In genomic region chr3:51995346-51996156, GRCh38 we compare ENCODE assay signal across 8 cellular contexts. TPM values are rescaled to one million over a fixed set of nuclear protein-coding genes. Genes with fewer than 3 reads are reported as not detected.
A peak's percentile ranks its signal among the peaks of the same experiment; 100 is the strongest.
DNase-seq lines count a peak whose midpoint lies in the region; ATAC-seq and TF ChIP-seq lines count a peak whose summit lies in the region.

TSS of gene RPL29 (minus strand) at chr3:51995895. CDS start at chr3:51995461, 434 bp downstream.

- H3K9me3 Mint-ChIP-seq in activated T-cell treated with anti-CD3 and anti-CD28 coated beads, Interleukin-2, amount 50 U/mL, for 72 hours = no peaks in the 10 kb centered on the region
- peaks cover 0 to 2% (median 0%) of the 10 kb centered on the region in 7 donors for H3K9me3 Mint-ChIP-seq in naive B cell
- no peaks in the 10 kb centered on the region for H3K9me3 Mint-ChIP-seq in stimulated activated effector memory CD8-positive, alpha-beta T cell treated with anti-CD3 and anti-CD28 coated beads, Interleukin-12 subunit alpha, Interleukin-12 subunit beta, amount 100 ng/mL, for 72 hours

- peaks cover 16 to 20% of the 10 kb centered on the region in 2 donors for H3K36me3 Mint-ChIP-seq in activated T-cell treated with anti-CD3 and anti-CD28 coated beads, Interleukin-2, amount 50 U/mL, for 72 hours (ENCODE audit: insufficient read depth in 2 of 2)
- peaks cover 0 to 7% of the 10 kb centered on the region in 2 donors for H3K36me3 Mint-ChIP-seq in naive B cell
- H3K36me3 Mint-ChIP-seq in stimulated activated effector memory CD8-positive, alpha-beta T cell treated with anti-CD3 and anti-CD28 coated beads, Interleukin-12 subunit alpha, Interleukin-12 subunit beta, amount 100 ng/mL, for 72 hours = peaks cover 52% of the 10 kb centered on the region

- intact Hi-C loops in esophagus squamous epithelium (cut with DNase I) = no loop called here

- H3K9me3 ChIP-seq in KOPT-K1 (ENCODE audit: insufficient read depth, low read length, poor library complexity, severe bottlenecking) = no peaks in the 10 kb centered on the region
- no peaks in the 10 kb centered on the region for H3K9me3 ChIP-seq in esophagus squamous epithelium

- H3K27me3 ChIP-seq in esophagus squamous epithelium = peaks cover 0 to 7% (median 0%) of the 10 kb centered on the region in 4 donors

- H3K4me1 ChIP-seq in esophagus squamous epithelium = peaks cover 9 to 59% (median 25%) of the 10 kb centered on the region in 3 donors

- peak within 1 kb of the TSS; percentile 98 for H3K27ac Mint-ChIP-seq in activated T-cell treated with anti-CD3 and anti-CD28 coated beads, Interleukin-2, amount 50 U/mL, for 72 hours
- H3K27ac Mint-ChIP-seq in naive B cell = peak within 1 kb of the TSS; percentile 99 to 100 (median 100)
- H3K27ac Mint-ChIP-seq in stimulated activated effector memory CD8-positive, alpha-beta T cell treated with anti-CD3 and anti-CD28 coated beads, Interleukin-12 subunit alpha, Interleukin-12 subunit beta, amount 100 ng/mL, for 72 hours = peak within 1 kb of the TSS; percentile 100

- peaks cover 37% of the 10 kb centered on the region for H3K4me1 Mint-ChIP-seq in activated T-cell treated with anti-CD3 and anti-CD28 coated beads, Interleukin-2, amount 50 U/mL, for 72 hours (ENCODE audit: low read depth)
- H3K4me1 Mint-ChIP-seq in naive B cell = peaks cover 19 to 48% (median 36%) of the 10 kb centered on the region in 3 donors
- H3K4me1 Mint-ChIP-seq in stimulated activated effector memory CD8-positive, alpha-beta T cell treated with anti-CD3 and anti-CD28 coated beads, Interleukin-12 subunit alpha, Interleukin-12 subunit beta, amount 100 ng/mL, for 72 hours = peaks cover 40% of the 10 kb centered on the region

- peak in 4 of 6 experiments; percentile 22 to 78 (median 42) for TF ChIP-seq CTCF in esophagus squamous epithelium (IDR thresholded peaks at IDR 0.05)

- peaks cover 6% of the 10 kb centered on the region for H3K27me3 Mint-ChIP-seq in activated T-cell treated with anti-CD3 and anti-CD28 coated beads, Interleukin-2, amount 50 U/mL, for 72 hours (ENCODE audit: low read depth)
- peaks cover 0 to 10% (median 7%) of the 10 kb centered on the region in 3 donors for H3K27me3 Mint-ChIP-seq in naive B cell

- H3K36me3 ChIP-seq in KOPT-K1 (ENCODE audit: insufficient read depth, low read length) = peaks cover 45% of the 10 kb centered on the region
- peaks cover 15 to 40% (median 24%) of the 10 kb centered on the region in 3 donors for H3K36me3 ChIP-seq in esophagus squamous epithelium

- ATAC-seq in GM21786 (IDR thresholded peaks at IDR 0.05; ENCODE audit: unreplicated experiment) = peak; percentile 90
- ATAC-seq in activated T-cell treated with anti-CD3 and anti-CD28 coated beads, Interleukin-2, amount 50 U/mL, for 72 hours (replicated peaks in 1 of 2) = peak; percentile 95 to 98
- ATAC-seq in naive B cell (ENCODE audit: low read depth in 2 of 2) = peak; percentile 92 to 98
- ATAC-seq in stimulated activated effector memory CD8-positive, alpha-beta T cell treated with anti-CD3 and anti-CD28 coated beads, Interleukin-12 subunit alpha, Interleukin-12 subunit beta, amount 100 ng/mL, for 72 hours = peak; percentile 96

- peak within 1 kb of the TSS; percentile 70 to 90 (median 82) for H3K4me3 ChIP-seq in esophagus squamous epithelium

- TF ChIP-seq POLR2A in esophagus squamous epithelium (IDR thresholded peaks at IDR 0.05) = peak in 2 of 4 donors; percentile 26 to 72

- DNase-seq in DMS79 treated with DMSO at 0.1 percent for 48 hours (lab: John Stamatoyannopoulos, UW) = peak; percentile 68
- peak; percentile 96 for DNase-seq in RKO (ENCODE audit: low spot score)
- DNase-seq in activated T-cell treated with anti-CD3 and anti-CD28 coated beads, Interleukin-2, amount 50 U/mL, for 72 hours = peak; percentile 92 to 93
- peak; percentile 61 for DNase-seq in esophagus squamous epithelium (lab: John Stamatoyannopoulos, UW)
- peak; percentile 89 for DNase-seq in naive B cell
- peak; percentile 73 to 96 for DNase-seq in stimulated activated effector memory CD8-positive, alpha-beta T cell treated with anti-CD3 and anti-CD28 coated beads, Interleukin-12 subunit alpha, Interleukin-12 subunit beta, amount 100 ng/mL, for 72 hours (ENCODE audit: low spot score in 2 of 2)

- H3K27ac ChIP-seq in KOPT-K1 (ENCODE audit: low read depth, low read length, poor library complexity, severe bottlenecking) (peak within 1 kb of the TSS; percentile 88), esophagus squamous epithelium (peak within 1 kb of the TSS; percentile 86 to 92 (median 90))

- peak within 1 kb of the TSS; percentile 97 to 100 for H3K4me3 Mint-ChIP-seq in activated T-cell treated with anti-CD3 and anti-CD28 coated beads, Interleukin-2, amount 50 U/mL, for 72 hours
- peak within 1 kb of the TSS; percentile 95 to 100 (median 100) for H3K4me3 Mint-ChIP-seq in naive B cell
- H3K4me3 Mint-ChIP-seq in stimulated activated effector memory CD8-positive, alpha-beta T cell treated with anti-CD3 and anti-CD28 coated beads, Interleukin-12 subunit alpha, Interleukin-12 subunit beta, amount 100 ng/mL, for 72 hours = peak within 1 kb of the TSS; percentile 100

- 1% methylated on average over 18 of the region's 40 CpGs for WGBS in esophagus squamous epithelium, 2 donors

RNA-seq across cellular contexts. Expression of gene RPL29, which starts in this region (rescaled TPM):
- total RNA-seq in activated T-cell treated with anti-CD3 and anti-CD28 coated beads, Interleukin-2, amount 50 U/mL, for 72 hours = 1,000 to 10,000 TPM; 1,676 to 1,838 TPM
- total RNA-seq in esophagus squamous epithelium = 1,000 to 10,000 TPM; 1,191 to 2,826 (median 1,725) TPM
- polyA plus RNA-seq in naive B cell (ENCODE audit: low read depth in 6 of 6) = 1,000 to 10,000 TPM in 5 of 6 donors, 100 to 1,000 TPM in 1; 871 to 1,582 (median 1,414) TPM

Comparison
In these comparisons a context has a peak if more than half of its experiments do, and no peak if none do; other contexts are left out.
1. Peak in every context shown above with its lines: DNase-seq, ATAC-seq, H3K4me3 ChIP-seq and H3K27ac ChIP-seq.